Comparison of ENCODE assay signal across 24 cellular contexts in the genomic region with DNA sequence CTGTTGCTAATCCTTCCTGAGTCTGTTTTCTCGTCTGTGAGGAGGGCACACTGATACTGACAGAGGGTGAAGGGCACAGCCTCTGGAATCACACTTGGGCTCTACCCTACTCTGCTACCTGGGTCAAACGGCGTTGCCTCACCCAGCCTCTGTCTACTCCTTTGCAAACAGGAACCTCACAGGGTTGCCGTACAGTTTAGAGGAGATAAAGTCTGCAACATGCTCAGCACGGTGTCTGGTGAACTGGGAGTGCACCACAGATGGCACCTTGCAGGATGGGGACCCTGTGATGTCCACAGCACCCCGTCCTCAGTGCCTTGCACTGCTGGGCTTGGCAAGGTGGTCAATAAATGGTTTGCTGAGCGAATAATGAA. TPM values are rescaled to one million over a fixed set of nuclear protein-coding genes. Genes with fewer than 3 reads are reported as not detected.
DNase-seq lines count a peak whose midpoint lies in the region; ATAC-seq and TF ChIP-seq lines count a peak whose summit lies in the region.
"Had no signal": no experiment of that assay in that cellular context is flagged by ENCODE, and none has a peak within 500 bp of the region (broad histone marks: within the 10 kb centered on the region; RNA-seq: fewer than 3 reads in every experiment).

No MANE protein-coding gene starts in this region.

- peak; percentile 18 for ATAC-seq in Right ventricle myocardium superior (ENCODE audit: poor library complexity)
- no peak for ATAC-seq in stimulated activated effector memory CD8-positive, alpha-beta T cell treated with anti-CD3 and anti-CD28 coated beads, Interleukin-12 subunit alpha, Interleukin-12 subunit beta, amount 100 ng/mL, for 72 hours
- ATAC-seq: sciatic nerve had no signal

- no peak for DNase-seq in Right ventricle myocardium superior
- DNase-seq in cardiac septum (ENCODE audit: low spot score): no peak
- DNase-seq in WERI-Rb-1: no peak
- no peak for DNase-seq in right atrium auricular region (ENCODE audit: low spot score)
- DNase-seq in stimulated activated effector memory CD8-positive, alpha-beta T cell treated with anti-CD3 and anti-CD28 coated beads, Interleukin-12 subunit alpha, Interleukin-12 subunit beta, amount 100 ng/mL, for 72 hours (ENCODE audit: low spot score in 2 of 2): no peak
- DNase-seq in kidney tubule cell (ENCODE audit: low spot score): no peak
- DNase-seq in ovary: no peak
- no peak for DNase-seq in suprapubic skin (ENCODE audit: low spot score in 2 of 2)
- DNase-seq: activated CD4-positive, CD25-positive, alpha-beta regulatory T cell treated with anti-CD3 and anti-CD28 coated beads, Interleukin-2, amount 50 U/mL, for 72 hours; activated effector memory CD4-positive, alpha-beta T cell treated with anti-CD3 and anti-CD28 coated beads, Interleukin-2, amount 50 U/mL, for 16 hours; CD4-positive, alpha-beta T cell; DMS79; kidney; midbrain; NCI-H187; NCI-H446; NK-92 treated with Interleukin-12 subunit alpha and Interleukin-12 subunit beta, amount 100 ng/mL, for 24 hours; SIG-M5 had no signal

- no peaks in the 10 kb centered on the region for H3K9me3 ChIP-seq in WERI-Rb-1 (ENCODE audit: severe bottlenecking)
- H3K9me3 ChIP-seq in right atrium auricular region: no peaks in the 10 kb centered on the region
- no peaks in the 10 kb centered on the region for H3K9me3 ChIP-seq in ovary
- no peaks in the 10 kb centered on the region for H3K9me3 ChIP-seq in suprapubic skin

- H3K27ac Mint-ChIP-seq in stimulated activated effector memory CD8-positive, alpha-beta T cell treated with anti-CD3 and anti-CD28 coated beads, Interleukin-12 subunit alpha, Interleukin-12 subunit beta, amount 100 ng/mL, for 72 hours: peak overlapping the region; percentile 48
- H3K27ac Mint-ChIP-seq: stimulated activated naive CD8-positive, alpha-beta T cell treated with anti-CD3 and anti-CD28 coated beads, Interleukin-15, Interleukin-2, amounts not matched to agents 100 ng/mL and 50 ng/mL, for 24 hours; T-helper 1 cell treated with Interleukin-12 subunit alpha and Interleukin-12 subunit beta and Interleukin-4 antibody, amounts not matched to agents 30 μg/mL and 1 μg/mL, for 36 hours had no signal

- H3K4me3 Mint-ChIP-seq in stimulated activated effector memory CD8-positive, alpha-beta T cell treated with anti-CD3 and anti-CD28 coated beads, Interleukin-12 subunit alpha, Interleukin-12 subunit beta, amount 100 ng/mL, for 72 hours: no peak overlapping the region
- H3K4me3 Mint-ChIP-seq: stimulated activated naive CD8-positive, alpha-beta T cell treated with anti-CD3 and anti-CD28 coated beads, Interleukin-15, Interleukin-2, amounts not matched to agents 100 ng/mL and 50 ng/mL, for 24 hours; T-helper 1 cell treated with Interleukin-12 subunit alpha and Interleukin-12 subunit beta and Interleukin-4 antibody, amounts not matched to agents 30 μg/mL and 1 μg/mL, for 36 hours had no signal

- H3K4me1 Mint-ChIP-seq in stimulated activated effector memory CD8-positive, alpha-beta T cell treated with anti-CD3 and anti-CD28 coated beads, Interleukin-12 subunit alpha, Interleukin-12 subunit beta, amount 100 ng/mL, for 72 hours: peaks cover 59% of the 10 kb centered on the region

- no peak overlapping the region for H3K4me3 ChIP-seq in WERI-Rb-1 (ENCODE audit: low read depth, low read length)
- no peak overlapping the region for H3K4me3 ChIP-seq in right atrium auricular region
- H3K4me3 ChIP-seq in ovary: no peak overlapping the region
- H3K4me3 ChIP-seq in suprapubic skin: no peak overlapping the region
- H3K4me3 ChIP-seq: hepatocyte had no signal

- H3K27me3 ChIP-seq in WERI-Rb-1 (ENCODE audit: insufficient read depth, low read depth, severe bottlenecking) (no peaks in the 10 kb centered on the region), right atrium auricular region (no peaks in the 10 kb centered on the region), ovary (no peaks in the 10 kb centered on the region), suprapubic skin (no peaks in the 10 kb centered on the region)
- H3K27me3 ChIP-seq: hepatocyte had no signal

- H3K27ac ChIP-seq in WERI-Rb-1: peak overlapping the region; percentile 36; the same call in 1 of the 2 replicates
- H3K27ac ChIP-seq in right atrium auricular region: peak overlapping the region; percentile 42 to 67
- no peak overlapping the region for H3K27ac ChIP-seq in ovary
- no peak overlapping the region for H3K27ac ChIP-seq in suprapubic skin
- H3K27ac ChIP-seq: hepatocyte had no signal

- intact Hi-C loops in Right ventricle myocardium superior (cut with DNase I) (no loop called here), cardiac septum (cut with DNase I) (no loop called here), ovary (cut with DNase I) (no loop called here)

- H3K4me1 ChIP-seq in right atrium auricular region (peaks cover 0 to 22% of the 10 kb centered on the region in 2 donors), ovary (ENCODE audit: insufficient read depth) (peaks cover 2% of the 10 kb centered on the region), suprapubic skin (peaks cover 10% of the 10 kb centered on the region)

- 74 to 84% (median 78%) methylated on average over 7 of the region's 7 CpGs for WGBS in ovary, 3 donors
- WGBS in suprapubic skin: 59% methylated on average over 6 of the region's 7 CpGs

- H3K9me3 Mint-ChIP-seq in stimulated activated effector memory CD8-positive, alpha-beta T cell treated with anti-CD3 and anti-CD28 coated beads, Interleukin-12 subunit alpha, Interleukin-12 subunit beta, amount 100 ng/mL, for 72 hours: no peaks in the 10 kb centered on the region
- H3K9me3 Mint-ChIP-seq: CD4-positive, alpha-beta T cell; stimulated activated naive CD8-positive, alpha-beta T cell treated with anti-CD3 and anti-CD28 coated beads, Interleukin-15, Interleukin-2, amounts not matched to agents 100 ng/mL and 50 ng/mL, for 24 hours; T-helper 1 cell treated with Interleukin-12 subunit alpha and Interleukin-12 subunit beta and Interleukin-4 antibody, amounts not matched to agents 30 μg/mL and 1 μg/mL, for 36 hours had no signal

- no peak for TF ChIP-seq CTCF in WERI-Rb-1 (IDR thresholded peaks at IDR 0.05; ENCODE audit: low read depth, low read length)
- no peak for TF ChIP-seq CTCF in right atrium auricular region (IDR thresholded peaks at IDR 0.05)
- TF ChIP-seq CTCF in ovary (IDR thresholded peaks at IDR 0.05): no peak
- no peak for TF ChIP-seq CTCF in suprapubic skin (IDR thresholded peaks at IDR 0.05)

- H3K36me3 ChIP-seq in WERI-Rb-1: no peaks in the 10 kb centered on the region
- no peaks in the 10 kb centered on the region for H3K36me3 ChIP-seq in right atrium auricular region
- no peaks in the 10 kb centered on the region for H3K36me3 ChIP-seq in ovary
- H3K36me3 ChIP-seq in suprapubic skin: no peaks in the 10 kb centered on the region

- H3K36me3 Mint-ChIP-seq in stimulated activated effector memory CD8-positive, alpha-beta T cell treated with anti-CD3 and anti-CD28 coated beads, Interleukin-12 subunit alpha, Interleukin-12 subunit beta, amount 100 ng/mL, for 72 hours: no peaks in the 10 kb centered on the region

- TF ChIP-seq EP300 in ovary (IDR thresholded peaks at IDR 0.05) (no peak), suprapubic skin (IDR thresholded peaks at IDR 0.05) (no peak)

- TF ChIP-seq POLR2A in ovary (IDR thresholded peaks at IDR 0.05): no peak
- TF ChIP-seq POLR2A in suprapubic skin (IDR thresholded peaks at IDR 0.05): no peak

RNA-seq across cellular contexts. Expression of a gene that starts 38.3 kb away (rescaled TPM):
- total RNA-seq in Right ventricle myocardium superior: 93.6 TPM
- total RNA-seq in cardiac septum: 23.7 TPM
- total RNA-seq in right atrium auricular region: 10 to 100 TPM; 31.2 to 36.2 TPM
- 10 to 100 TPM in 1 of 7 donors, 1 to 10 TPM in 6; 1.4 to 15.0 (median 5.8) TPM for total RNA-seq in ovary
- polyA plus RNA-seq in ovary: 1 to 10 TPM; 4.3 to 8.0 TPM
- 10 to 100 TPM in 3 of 4 donors, 1 to 10 TPM in 1; 7.2 to 21.9 (median 19.9) TPM for total RNA-seq in suprapubic skin
- total RNA-seq: chondrocyte, M059J had no signal

Comparison
In these comparisons a context has a peak if more than half of its experiments do, and no peak if none do; other contexts are left out.
1. H3K27ac ChIP-seq: peak in WERI-Rb-1 (single experiment) and right atrium auricular region (2 of 2); none in ovary (0 of 2) and suprapubic skin (single experiment).